21 cellular contexts compared by ENCODE assay signal in the genomic region with DNA sequence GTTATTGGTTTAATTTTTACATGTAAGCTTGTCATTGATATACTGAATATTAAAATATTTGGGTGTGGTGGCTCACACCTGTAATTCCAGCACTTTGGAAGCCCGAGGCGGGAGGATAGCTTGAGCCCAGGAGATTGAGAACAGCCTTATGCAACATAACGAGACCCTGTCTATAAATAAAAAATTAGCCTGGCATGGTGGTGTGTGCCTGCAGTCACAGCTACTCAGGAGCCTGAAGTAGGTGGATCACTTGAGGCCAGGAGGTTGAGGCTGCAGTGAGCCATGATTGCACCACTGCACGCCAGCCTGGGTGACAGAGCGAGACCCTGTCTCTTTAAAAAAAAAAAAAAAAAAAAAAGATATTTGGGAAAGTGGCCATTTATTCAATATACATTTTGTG.
"Had no signal": no experiment of that assay in that cellular context is flagged by ENCODE, and none has a peak within 500 bp of the region (broad histone marks: within the 10 kb centered on the region; RNA-seq: fewer than 3 reads in every experiment).

No MANE protein-coding gene starts in this region.

- DNase-seq: Kasumi-1, MM.1S, NCI-H1092 treated with DMSO at 0.1 percent for 48 hours, NCI-H1436, NCI-H187, NCI-H2029, NCI-H2081 treated with DMSO at 0.1 percent for 48 hours, NCI-H2171, NCI-H226, NCI-H446, NCI-H510A, NCI-H524 treated with DMSO at 0.1 percent for 48 hours, NCI-H69, NCI-H774, RPMI8226, SIG-M5 had no signal

- H3K4me1 ChIP-seq: SJSA1 had no signal

- H3K4me3 ChIP-seq: K562, SJSA1, SK-N-MC had no signal

- H3K27me3 ChIP-seq: SJSA1 had no signal

- ATAC-seq: K562 had no signal

- H3K27ac ChIP-seq: HL-60, KMS-11, SJSA1, SK-N-MC had no signal
